ENCODE assay signal across 29 cellular contexts in genomic region chr5:103890313-103890712, GRCh38.
"Had no signal": no experiment of that assay in that cellular context is flagged by ENCODE, and none has a peak within 500 bp of the region (broad histone marks: within the 10 kb centered on the region; RNA-seq: fewer than 3 reads in every experiment).

No MANE protein-coding gene starts in this region.

- H3K4me3 Mint-ChIP-seq: activated CD4-positive, alpha-beta T cell treated with anti-CD3 and anti-CD28 coated beads, Interleukin-2, amount 10 ng/mL, durations not matched to agents 24 days and 14 days; activated naive CD4-positive, alpha-beta T cell treated with anti-CD3 and anti-CD28 coated beads for 36 hours; activated T-cell treated with anti-CD3 and anti-CD28 coated beads, Interleukin-2, amount 50 U/mL, for 4 hours; activated T-helper 1 cell treated with anti-CD3 and anti-CD28 coated beads, Interleukin-12 subunit alpha, Interleukin-12 subunit beta, Interleukin-2, Interleukin-4 antibody, amounts not matched to agents 30 ng/mL and 10 ng/mL and 1 ng/mL, durations not matched to agents 14 hours and 24 hours and 36 hours; brain; T-helper 1 cell treated with Interleukin-12 subunit alpha and Interleukin-12 subunit beta and Interleukin-4 antibody, amounts not matched to agents 30 μg/mL and 1 μg/mL, for 36 hours; T-helper 2 cell treated with Interferon-gamma antibody and Interleukin-4, amounts not matched to agents 5 μg/mL and 100 μg/mL, for 36 hours had no signal

- H3K27ac ChIP-seq: adrenal gland, SJCRH30, SK-N-MC had no signal

- DNase-seq: activated CD4-positive, alpha-beta T cell treated with anti-CD3 and anti-CD28 coated beads, Interleukin-2, amount 10 ng/mL, durations not matched to agents 24 days and 14 days; activated CD4-positive, alpha-beta T cell treated with anti-CD3 and anti-CD28 coated beads, Interleukin-2, amount 50 U/mL, for 4 hours; activated CD8-positive, alpha-beta memory T cell treated with anti-CD3 and anti-CD28 coated beads, Interleukin-2, amount 50 U/mL, for 4 hours; activated gamma-delta T cell treated with Interleukin-2 at 50 U/mL for 16 hours; activated naive CD4-positive, alpha-beta T cell treated with anti-CD3 and anti-CD28 coated beads for 36 hours; activated T-cell treated with anti-CD3 and anti-CD28 coated beads for 4 hours; activated T-cell treated with anti-CD3 and anti-CD28 coated beads, Interleukin-2, amount 50 U/mL, for 4 hours; adrenal gland; central memory CD4-positive, alpha-beta T cell; Karpas-422; MG63; MV-4-11; NCI-H1092; NCI-H1436 treated with DMSO at 0.1 percent for 48 hours; NCI-H1694 treated with DMSO at 0.1 percent for 48 hours; NCI-H2029; NCI-H510A; NCI-H526; NCI-H748 treated with DMSO at 0.1 percent for 48 hours; SHP77; SJCRH30 had no signal

- H3K36me3 ChIP-seq: adrenal gland, MG63, SJCRH30 had no signal

- H3K4me1 Mint-ChIP-seq: activated CD4-positive, alpha-beta T cell treated with anti-CD3 and anti-CD28 coated beads, Interleukin-2, amount 10 ng/mL, durations not matched to agents 24 days and 14 days had no signal

- H3K27me3 ChIP-seq: adrenal gland, MG63, SJCRH30 had no signal

- H3K27me3 Mint-ChIP-seq: activated CD4-positive, alpha-beta T cell treated with anti-CD3 and anti-CD28 coated beads, Interleukin-2, amount 10 ng/mL, durations not matched to agents 24 days and 14 days; brain had no signal

- H3K27ac Mint-ChIP-seq: activated CD4-positive, alpha-beta T cell treated with anti-CD3 and anti-CD28 coated beads, Interleukin-2, amount 10 ng/mL, durations not matched to agents 24 days and 14 days; activated naive CD4-positive, alpha-beta T cell treated with anti-CD3 and anti-CD28 coated beads for 36 hours; activated naive CD4-positive, alpha-beta T cell treated with anti-CD3 and anti-CD28 coated beads, Interleukin-2, amount 50 U/mL, for 72 hours; activated T-helper 1 cell treated with anti-CD3 and anti-CD28 coated beads, Interleukin-12 subunit alpha, Interleukin-12 subunit beta, Interleukin-2, Interleukin-4 antibody, amounts not matched to agents 30 ng/mL and 10 ng/mL and 1 ng/mL, durations not matched to agents 14 hours and 24 hours and 36 hours; brain; T-helper 1 cell treated with Interleukin-12 subunit alpha and Interleukin-12 subunit beta and Interleukin-4 antibody, amounts not matched to agents 30 μg/mL and 1 μg/mL, for 36 hours; T-helper 2 cell treated with Interferon-gamma antibody and Interleukin-4, amounts not matched to agents 5 μg/mL and 100 μg/mL, for 36 hours had no signal

- H3K4me3 ChIP-seq: adrenal gland, K562, MG63, SJCRH30, SK-N-MC had no signal

- ATAC-seq: activated naive CD4-positive, alpha-beta T cell treated with anti-CD3 and anti-CD28 coated beads, Interleukin-2, amount 50 U/mL, for 72 hours; activated T-cell treated with anti-CD3 and anti-CD28 coated beads, Interleukin-2, amount 50 U/mL, for 4 hours; K562; Panc1 had no signal

- H3K36me3 Mint-ChIP-seq: activated naive CD4-positive, alpha-beta T cell treated with anti-CD3 and anti-CD28 coated beads, Interleukin-2, amount 50 U/mL, for 72 hours; brain had no signal

- H3K9me3 Mint-ChIP-seq: activated CD4-positive, alpha-beta T cell treated with anti-CD3 and anti-CD28 coated beads, Interleukin-2, amount 10 ng/mL, durations not matched to agents 24 days and 14 days; activated naive CD4-positive, alpha-beta T cell treated with anti-CD3 and anti-CD28 coated beads for 36 hours; activated T-helper 1 cell treated with anti-CD3 and anti-CD28 coated beads, Interleukin-12 subunit alpha, Interleukin-12 subunit beta, Interleukin-2, Interleukin-4 antibody, amounts not matched to agents 30 ng/mL and 10 ng/mL and 1 ng/mL, durations not matched to agents 14 hours and 24 hours and 36 hours; T-helper 2 cell treated with Interferon-gamma antibody and Interleukin-4, amounts not matched to agents 5 μg/mL and 100 μg/mL, for 36 hours had no signal

- H3K4me1 ChIP-seq: adrenal gland had no signal

- H3K9me3 ChIP-seq: adrenal gland, MG63, SJCRH30 had no signal
